ENCODE assay signal across 8 cellular contexts in the genomic region with DNA sequence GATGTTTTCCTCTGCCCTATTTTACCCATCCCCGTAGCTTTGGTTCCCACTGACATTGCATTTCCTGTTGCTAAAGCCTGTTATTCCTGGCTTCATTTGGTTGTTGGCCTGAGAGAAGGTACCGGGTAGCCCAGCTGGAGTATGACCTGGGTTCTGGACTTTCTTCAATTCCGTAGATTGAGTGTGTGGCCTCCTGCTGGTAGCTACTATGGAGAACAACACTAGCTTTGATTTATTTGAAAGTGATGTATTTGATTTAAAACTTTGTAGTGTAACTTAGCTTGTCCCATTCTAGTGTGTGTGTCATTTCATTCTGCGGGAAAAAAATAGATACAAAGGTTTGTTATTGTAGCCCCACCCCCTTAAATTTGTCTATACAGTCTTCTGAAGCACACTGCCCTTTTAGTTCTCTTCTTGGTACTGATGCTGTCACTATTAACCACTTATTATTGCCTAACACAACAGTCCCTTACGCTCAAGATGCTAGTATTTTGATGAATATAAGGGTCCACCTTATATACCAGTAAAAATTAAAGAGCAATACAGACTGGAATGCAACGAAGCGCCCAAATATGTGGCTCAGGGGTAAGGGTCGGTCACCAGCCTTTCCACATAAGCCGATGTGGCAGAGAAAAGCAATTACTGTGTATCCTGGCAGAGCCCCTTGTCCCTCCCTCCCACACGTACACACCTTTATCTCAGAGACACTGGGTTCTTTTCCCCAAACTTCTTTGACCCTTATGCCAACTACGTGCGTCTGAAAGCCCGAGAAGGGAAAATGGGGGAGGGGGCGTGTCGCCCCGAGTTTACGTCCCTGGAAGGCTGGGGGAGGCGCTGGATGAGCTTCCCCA. TPM values are rescaled to one million over a fixed set of nuclear protein-coding genes. Genes with fewer than 3 reads are reported as not detected.
DNase-seq lines count a peak whose midpoint lies in the region; ATAC-seq and TF ChIP-seq lines count a peak whose summit lies in the region.

No MANE protein-coding gene starts in this region.

- intact Hi-C loops in ascending aorta (cut with DNase I) = loop anchor here (1.0 to 10.0 kb wide), 4 partner anchors 26 to 169 kb away; a partner anchor contains a TSS

- no peaks in the 10 kb centered on the region for H3K27me3 ChIP-seq in ascending aorta

- peak overlapping the region; percentile 84 for H3K27ac ChIP-seq in C4-2B
- peak overlapping the region; percentile 85 to 89 for H3K27ac ChIP-seq in ascending aorta

- TF ChIP-seq CTCF in C4-2B (conservative IDR thresholded peaks at IDR 0.05) = peak; percentile 71
- TF ChIP-seq CTCF in NB4 (IDR thresholded peaks at IDR 0.05; ENCODE audit: low read depth, low read length) = peak; percentile 16
- TF ChIP-seq CTCF in ascending aorta (IDR thresholded peaks at IDR 0.05) = peak; percentile 25 to 51 (median 41)
- peak; percentile 67 for TF ChIP-seq CTCF in retinal pigment epithelial cell (conservative IDR thresholded peaks at IDR 0.05; ENCODE audit: low read depth, low read length)

- H3K4me3 ChIP-seq in NB4 (ENCODE audit: low read depth, low read length) (peak overlapping the region; percentile 78), ascending aorta (peak overlapping the region; percentile 90 to 99), retinal pigment epithelial cell (ENCODE audit: low read length) (peak overlapping the region; percentile 89)

- H3K4me1 ChIP-seq in ascending aorta = peaks cover 0 to 17% of the 10 kb centered on the region in 2 donors

- H3K9me3 ChIP-seq in ascending aorta = no peaks in the 10 kb centered on the region

- H3K36me3 ChIP-seq in ascending aorta = peaks cover 5 to 17% of the 10 kb centered on the region in 2 donors

- ATAC-seq in GM18867 (IDR thresholded peaks at IDR 0.05; ENCODE audit: unreplicated experiment) (peak; percentile 19), HG03135 (IDR thresholded peaks at IDR 0.05; ENCODE audit: unreplicated experiment) (no peak), GM21576 (IDR thresholded peaks at IDR 0.05; ENCODE audit: unreplicated experiment) (no peak)

- TF ChIP-seq POLR2A in NB4 (IDR thresholded peaks at IDR 0.05; ENCODE audit: extremely low read depth, insufficient read length) = no peak

- peak; percentile 34 for DNase-seq in NB4 (ENCODE audit: low read depth)
- no peak for DNase-seq in ascending aorta (ENCODE audit: low spot score in 2 of 2)
- peak; percentile 51 for DNase-seq in hepatic stellate cell (ENCODE audit: low spot score)
- no peak for DNase-seq in retinal pigment epithelial cell (ENCODE audit: low read depth)

RNA-seq across cellular contexts. Expression of a gene that starts 0.6 kb away (rescaled TPM):
- total RNA-seq in ascending aorta = 69.5 TPM

RNA-seq across cellular contexts. Expression of a gene that starts 33.1 kb away (rescaled TPM):
- total RNA-seq in ascending aorta = 379 TPM

RNA-seq across cellular contexts. Expression of a gene that starts 41.3 kb away (rescaled TPM):
- total RNA-seq in ascending aorta = 10.0 TPM

RNA-seq across cellular contexts. Expression of a gene that starts 54.2 kb away (rescaled TPM):
- 53.5 TPM for total RNA-seq in ascending aorta

RNA-seq across cellular contexts. Expression of a gene that starts 54.9 kb away (rescaled TPM):
- 4.0 TPM for total RNA-seq in ascending aorta

Comparison
In these comparisons a context has a peak if more than half of its experiments do, and no peak if none do; other contexts are left out.
1. CTCF ChIP-seq: peak in every context shown above with its lines; median percentile 71 in C4-2B; 67 in retinal pigment epithelial cell; 41 in ascending aorta; 16 in NB4.
2. DNase-seq: peak in NB4 (single experiment) and hepatic stellate cell (single experiment); none in ascending aorta (0 of 2) and retinal pigment epithelial cell (single experiment).
3. Peak in every context shown above with its lines, with median percentiles within 50 percentile points of each other: H3K4me3 ChIP-seq.